Comparison of ENCODE assay signal across 22 cellular contexts in the genomic region with DNA sequence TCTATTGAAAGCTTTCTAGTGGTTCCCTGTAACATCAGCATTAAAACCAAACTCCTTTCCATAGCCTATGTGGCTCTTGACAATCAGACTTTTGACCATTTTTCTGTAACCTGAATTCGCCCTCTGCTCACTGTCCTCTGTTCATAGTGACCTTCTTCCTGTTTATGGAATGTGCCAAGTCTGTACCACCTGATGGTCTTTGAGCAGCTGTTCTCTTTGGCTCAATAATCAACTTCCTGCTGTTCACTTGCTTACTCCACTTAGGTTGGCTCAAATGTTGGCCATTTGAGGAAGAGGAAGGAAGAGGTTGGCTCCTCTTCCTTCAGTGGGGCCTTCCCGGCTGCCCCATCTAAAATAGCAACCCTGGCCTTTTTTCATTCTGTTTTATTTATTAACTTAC.
"Had no signal": no experiment of that assay in that cellular context is flagged by ENCODE, and none has a peak within 500 bp of the region (broad histone marks: within the 10 kb centered on the region; RNA-seq: fewer than 3 reads in every experiment).

No MANE protein-coding gene starts in this region.

- H3K4me2 ChIP-seq: KMS-11, PC-9 had no signal

- H3K4me1 ChIP-seq: Peyer's patch, SJCRH30 had no signal

- H3K27ac ChIP-seq: HL-60, KMS-11, PC-9, Peyer's patch, SJCRH30 had no signal

- H3K9me3 ChIP-seq: Peyer's patch, SJCRH30 had no signal

- H2AFZ ChIP-seq: PC-9 had no signal

- H3K36me3 ChIP-seq: Peyer's patch, SJCRH30 had no signal

- H3K4me3 ChIP-seq: K562, PC-9, Peyer's patch, SJCRH30 had no signal

- DNase-seq: Kasumi-1; MM.1S; NCI-H1092 treated with DMSO at 0.1 percent for 48 hours; NCI-H1436; NCI-H187; NCI-H2081; NCI-H2107; NCI-H2227 treated with DMSO at 0.1 percent for 48 hours; NCI-H524; NCI-H526 treated with DMSO at 0.1 percent for 48 hours; NCI-H748 treated with DMSO at 0.1 percent for 48 hours; NK-92 treated with Interleukin-12 subunit alpha and Interleukin-12 subunit beta, amount 100 ng/mL, for 24 hours; OCI-M1; PC-9; Peyer's patch; SHP77 treated with DMSO at 0.1 percent for 48 hours had no signal

- ATAC-seq: K562, Right ventricle myocardium inferior, SK-N-SH treated with all-trans-retinoic acid at 6 μM for 48 hours had no signal
